Comparison of ENCODE assay signal across 8 cellular contexts in genomic region chr12:122225683-122226365, GRCh38. TPM values are rescaled to one million over a fixed set of nuclear protein-coding genes. Genes with fewer than 3 reads are reported as not detected.
DNase-seq lines count a peak whose midpoint lies in the region; ATAC-seq and TF ChIP-seq lines count a peak whose summit lies in the region.

Gene DIABLO (minus strand): TSS chr12:122226052. CDS start chr12:122226014, 38 bp downstream.

- TF ChIP-seq CTCF in PC-3 (conservative IDR thresholded peaks at IDR 0.05; ENCODE audit: low read depth, low read length) (no peak), epithelial cell of esophagus (IDR thresholded peaks at IDR 0.05; ENCODE audit: insufficient read depth, low read depth, low read length, missing control alignments) (no peak), mucosa of descending colon (IDR thresholded peaks at IDR 0.05) (no peak)

- H3K9ac ChIP-seq in PC-3 (ENCODE audit: low read length), result peak within 1 kb of the TSS; percentile 90

- H4K20me1 ChIP-seq in PC-3 (ENCODE audit: low read length), result peaks cover 9% of the 10 kb centered on the region; the same call in 1 of the 2 replicates

- peak within 1 kb of the TSS; percentile 87 for H3K4me2 ChIP-seq in PC-3 (ENCODE audit: low read length)

- TF ChIP-seq EP300 in Ishikawa (IDR thresholded peaks at IDR 0.05; ENCODE audit: borderline replicate concordance), result no peak

- no peaks in the 10 kb centered on the region for H3F3A ChIP-seq in PC-3 (ENCODE audit: low read length, unreplicated experiment)

- no peaks in the 10 kb centered on the region for H3K9me2 ChIP-seq in PC-3 (replicated peaks; ENCODE audit: low read length)

- H3K9me3 ChIP-seq in PC-3 (ENCODE audit: low read length) (no peaks in the 10 kb centered on the region), mucosa of descending colon (no peaks in the 10 kb centered on the region)

- peak within 1 kb of the TSS; percentile 96 for H3K4me3 ChIP-seq in PC-3 (ENCODE audit: low read length)
- H3K4me3 ChIP-seq in epithelial cell of esophagus (ENCODE audit: low read length), result peak within 1 kb of the TSS; percentile 91
- peak within 1 kb of the TSS; percentile 91 for H3K4me3 ChIP-seq in mucosa of descending colon

- no peaks in the 10 kb centered on the region for H3K27me3 ChIP-seq in PC-3 (ENCODE audit: low read length)

- no peak for TF ChIP-seq RAD21 in Ishikawa (IDR thresholded peaks at IDR 0.05; ENCODE audit: low read depth)

- H3K79me2 ChIP-seq in PC-3 (ENCODE audit: low read length), result peaks cover 48% of the 10 kb centered on the region

- H3K27ac ChIP-seq in PC-3 (ENCODE audit: low read length), result peak within 1 kb of the TSS; percentile 82

- CTCF ChIA-PET in PC-3 (lab: Charles Lee), result interaction anchor here (0.5 to 0.8 kb wide), 2 partner anchors 35 to 45 kb away, joined by 3 read pairs; no protein-coding TSS in a partner anchor

- peak; percentile 98 for DNase-seq in DMS114 treated with DMSO at 0.1 percent for 48 hours (lab: John Stamatoyannopoulos, UW; ENCODE audit: unreplicated experiment)
- DNase-seq in PC-3, result peak; percentile 99
- peak; percentile 100 for DNase-seq in activated T-cell treated with anti-CD3 and anti-CD28 coated beads for 48 hours (ENCODE audit: low read depth)
- peak; percentile 100 for DNase-seq in epithelial cell of esophagus (ENCODE audit: low read depth)
- peak; percentile 100 for DNase-seq in mucosa of descending colon
- DNase-seq in stimulated activated CD8-positive, alpha-beta memory T cell treated with anti-CD3 and anti-CD28 coated beads, Interleukin-4, amount 100 ng/mL, for 24 hours (ENCODE audit: low read depth), result peak; percentile 99

- ATAC-seq in GM21576 (IDR thresholded peaks at IDR 0.05; ENCODE audit: unreplicated experiment), result peak; percentile 94
- ATAC-seq in PC-3, result peak; percentile 93
- ATAC-seq in mucosa of descending colon, result peak; percentile 96

- TSS peak; percentile 34 for BruUV-seq in PC-3 (replicated peaks; lab: Mats Ljungman, UMichigan)

- H3K4me1 ChIP-seq in PC-3 (ENCODE audit: insufficient read depth, low read length) (peaks cover 18% of the 10 kb centered on the region), mucosa of descending colon (ENCODE audit: low read depth) (peaks cover 16% of the 10 kb centered on the region)

- intact Hi-C loops in PC-3 (cut with micrococcal nuclease) (loop anchor here (1.0 to 5.0 kb wide), 2 partner anchors 41 to 301 kb away; partner anchors contain the start of genes KNTC1 and VPS33A), mucosa of descending colon (cut with DNase I, micrococcal nuclease) (no loop called here)

- POLR2A ChIA-PET in PC-3 (lab: Charles Lee; ENCODE audit: unreplicated experiment), result interaction anchor here (0.5 to 0.6 kb wide), 3 partner anchors 79 to 824 kb away, joined by 3 to 11 read pairs (median 4); no protein-coding TSS in a partner anchor

- peaks cover 25% of the 10 kb centered on the region for H3K36me3 ChIP-seq in PC-3 (ENCODE audit: low read depth, low read length)
- H3K36me3 ChIP-seq in mucosa of descending colon (ENCODE audit: low read depth), result peaks cover 5% of the 10 kb centered on the region

- peak within 1 kb of the TSS; percentile 69 for H2AFZ ChIP-seq in PC-3 (ENCODE audit: low read length)

TF ChIP-seq in Ishikawa, 13 proteins besides CTCF, POLR2A, EP300 and RAD21:
- TF ChIP-seq TCF12 (IDR thresholded peaks at IDR 0.05; ENCODE audit: low read depth), result peak; percentile 49; the same call in 1 of the 2 replicates
- peak; percentile 97 for TF ChIP-seq YY1 (IDR thresholded peaks at IDR 0.05; ENCODE audit: low read depth)
- 0 out of 2 replicates have a peak, but pooled peaks have one; percentile 29 for TF ChIP-seq USF1 (IDR thresholded peaks at IDR 0.05)
- no peak for TF ChIP-seq EGR1 (IDR thresholded peaks at IDR 0.05)
- TF ChIP-seq MAX (IDR thresholded peaks at IDR 0.05), result no peak; the same call in 1 of the 2 replicates
- no peak for TF ChIP-seq FOXM1 (IDR thresholded peaks at IDR 0.05; ENCODE audit: borderline replicate concordance, low read depth)
- TF ChIP-seq TEAD4 (IDR thresholded peaks at IDR 0.05), result no peak
- TF ChIP-seq CREB1 (IDR thresholded peaks at IDR 0.05; ENCODE audit: low read depth), result peak; percentile 86
- TF ChIP-seq NFIC (IDR thresholded peaks at IDR 0.05), result peak; percentile 24; the same call in 1 of the 2 replicates
- TF ChIP-seq CEBPB (IDR thresholded peaks at IDR 0.05), result no peak; the same call in 1 of the 2 replicates
- no peak for TF ChIP-seq REST (IDR thresholded peaks at IDR 0.05; ENCODE audit: low read depth)
- TF ChIP-seq TAF1 (IDR thresholded peaks at IDR 0.05; ENCODE audit: low read depth), result peak; percentile 99
- no peak for TF ChIP-seq ZBTB7A (IDR thresholded peaks at IDR 0.05; ENCODE audit: low read depth)

RNA-seq across cellular contexts. Expression of gene DIABLO, which starts in this region (rescaled TPM):
- total RNA-seq in PC-3 (2014; rRNA removed) (97.6 and 112 TPM in 2 replicates), mucosa of descending colon (10 to 100 TPM; 35.6 to 42.9 (median 41.6) TPM)

Comparison
In these comparisons a context has a peak if more than half of its experiments do, and no peak if none do; other contexts are left out.
1. Peak in every context shown above with its lines: DNase-seq, ATAC-seq, H3K4me3 ChIP-seq and H3K27ac ChIP-seq.